13 cellular contexts compared by ENCODE assay signal in the genomic region with DNA sequence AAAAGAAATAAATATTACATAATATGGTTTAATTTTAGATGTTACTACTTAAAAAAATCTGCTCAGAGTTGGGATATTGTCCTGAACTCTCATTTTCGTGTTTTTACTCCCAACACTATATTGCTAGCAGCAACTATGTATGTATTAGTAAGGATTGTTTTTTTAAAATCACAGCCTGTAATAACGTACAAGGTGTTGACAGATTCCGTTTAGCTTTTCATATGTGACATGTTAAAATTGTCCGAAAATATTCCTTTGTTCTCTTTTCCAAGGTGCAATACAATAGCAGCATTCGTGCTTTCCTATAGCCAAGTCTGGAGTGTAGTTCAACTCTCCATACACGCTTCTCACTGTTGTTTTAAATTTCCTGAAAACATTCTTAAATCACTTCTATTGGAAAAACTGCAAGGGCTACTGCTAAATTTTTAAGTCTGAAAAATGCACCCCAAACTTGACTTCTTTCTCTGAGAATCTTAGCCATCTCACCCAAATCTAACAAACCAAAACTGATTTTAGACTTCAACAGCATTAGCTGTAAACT. TPM values are rescaled to one million over a fixed set of nuclear protein-coding genes. Genes with fewer than 3 reads are reported as not detected.
DNase-seq lines count a peak whose midpoint lies in the region; ATAC-seq, FAIRE-seq and TF ChIP-seq lines count a peak whose summit lies in the region.
"Had no signal": no experiment of that assay in that cellular context is flagged by ENCODE, and none has a peak within 500 bp of the region (broad histone marks: within the 10 kb centered on the region; RNA-seq: fewer than 3 reads in every experiment).

No MANE protein-coding gene starts in this region.

- H3K4me3 Mint-ChIP-seq in activated naive CD4-positive, alpha-beta T cell treated with anti-CD3 and anti-CD28 coated beads for 36 hours: no peak overlapping the region

- H3K27ac Mint-ChIP-seq in activated naive CD4-positive, alpha-beta T cell treated with anti-CD3 and anti-CD28 coated beads for 36 hours: peak overlapping the region; percentile 99

- TF ChIP-seq POLR2A in endothelial cell of umbilical vein (IDR thresholded peaks at IDR 0.05; ENCODE audit: low read depth, low read length) (no peak), spleen (IDR thresholded peaks at IDR 0.05) (no peak)

- ATAC-seq in RWPE2 (ENCODE audit: low read depth): no peak
- ATAC-seq: psoas muscle had no signal

- BruUV-seq in endothelial cell of umbilical vein (replicated peaks; lab: Mats Ljungman, UMichigan): no TSS peak

- DNase-seq in activated naive CD4-positive, alpha-beta T cell treated with anti-CD3 and anti-CD28 coated beads for 36 hours: no peak
- DNase-seq in activated naive CD4-positive, alpha-beta T cell (lab: John Stamatoyannopoulos, UW): no peak
- no peak for DNase-seq in RWPE2 (ENCODE audit: low spot score)
- no peak for DNase-seq in endothelial cell of umbilical vein (ENCODE audit: low read depth, low spot score)
- DNase-seq in spleen: no peak
- DNase-seq in effector memory CD4-positive, alpha-beta T cell: no peak
- no peak for DNase-seq in hepatic stellate cell (ENCODE audit: low spot score)
- no peak for DNase-seq in substantia nigra (lab: John Stamatoyannopoulos, UW)
- DNase-seq: activated effector memory CD4-positive, alpha-beta T cell treated with Interleukin-2 at 50 U/mL for 16 hours; MG63; NCI-H524 treated with DMSO at 0.1 percent for 48 hours; psoas muscle had no signal

- intact Hi-C loops in activated naive CD4-positive, alpha-beta T cell treated with anti-CD3 and anti-CD28 coated beads for 36 hours (cut with micrococcal nuclease): loop anchor here (10.0 kb wide), 3 partner anchors 1093 to 1867 kb away; partner anchors contain the start of gene RIPOR2
- intact Hi-C loops in endothelial cell of umbilical vein (cut with micrococcal nuclease) (loop anchor here (5.0 to 10.0 kb wide), 3 partner anchors 527 to 1807 kb away; a partner anchor contains a TSS), spleen (cut with DNase I; ENCODE audit: low total_unique reads) (no loop called here)

- no peaks in the 10 kb centered on the region for H3K9me3 Mint-ChIP-seq in activated naive CD4-positive, alpha-beta T cell treated with anti-CD3 and anti-CD28 coated beads for 36 hours

- no peak for FAIRE-seq in endothelial cell of umbilical vein (lab: Jason Lieb, UNC)
- FAIRE-seq: GM12891 had no signal

- CTCF ChIA-PET in activated naive CD4-positive, alpha-beta T cell treated with anti-CD3 and anti-CD28 coated beads for 36 hours (lab: Charles Lee): interaction anchor here (0.6 to 1.0 kb wide), 3 partner anchors 16 to 789 kb away, joined by 3 read pairs; a partner anchor contains a TSS
- CTCF ChIA-PET in endothelial cell of umbilical vein (lab: Charles Lee): interaction anchor here (1.0 kb wide), 1 partner anchor 68 kb away, joined by 3 read pairs; no protein-coding TSS in a partner anchor

- peak overlapping the region; percentile 11 for H2AFZ ChIP-seq in endothelial cell of umbilical vein (ENCODE audit: low read depth, low read length)

- H3K9me3 ChIP-seq in RWPE2 (ENCODE audit: severe bottlenecking) (no peaks in the 10 kb centered on the region), endothelial cell of umbilical vein (replicated peaks; ENCODE audit: control insufficient read depth, insufficient read depth, low read length) (no peaks in the 10 kb centered on the region), spleen (no peaks in the 10 kb centered on the region)
- no peaks in the 10 kb centered on the region for H3K9me3 ChIP-seq in effector memory CD4-positive, alpha-beta T cell (ENCODE audit: control insufficient read depth, low read length)
- H3K9me3 ChIP-seq: MG63, psoas muscle had no signal

- H3K36me3 ChIP-seq in RWPE2 (ENCODE audit: low read depth) (no peaks in the 10 kb centered on the region), endothelial cell of umbilical vein (ENCODE audit: control insufficient read depth in 2 of 2, extremely low read depth in 1 of 2, insufficient read depth in 2 of 2, low read length in 2 of 2) (no peaks in the 10 kb centered on the region), spleen (no peaks in the 10 kb centered on the region)
- no peaks in the 10 kb centered on the region for H3K36me3 ChIP-seq in effector memory CD4-positive, alpha-beta T cell (ENCODE audit: control insufficient read depth, insufficient read depth, low read length)
- H3K36me3 ChIP-seq: MG63 had no signal

- no peaks in the 10 kb centered on the region for H3K9me1 ChIP-seq in endothelial cell of umbilical vein (replicated peaks; ENCODE audit: control insufficient read depth, extremely low read depth, insufficient read depth, low read length)

- H3K27me3 ChIP-seq in RWPE2 (ENCODE audit: insufficient read depth, poor library complexity, severe bottlenecking) (no peaks in the 10 kb centered on the region), endothelial cell of umbilical vein (ENCODE audit: control insufficient read depth in 2 of 2, insufficient read depth in 2 of 2, low read length in 2 of 2) (no peaks in the 10 kb centered on the region), spleen (replicated peaks in 1 of 7) (no peaks in the 10 kb centered on the region)
- H3K27me3 ChIP-seq in effector memory CD4-positive, alpha-beta T cell (replicated peaks; ENCODE audit: control insufficient read depth, insufficient read depth, low read length, poor library complexity, severe bottlenecking): no peaks in the 10 kb centered on the region
- H3K27me3 ChIP-seq: MG63 had no signal

- 93 to 96% (median 95%) methylated on average over 6 of the region's 6 CpGs for WGBS in spleen, 5 donors

- H3K79me2 ChIP-seq in endothelial cell of umbilical vein (ENCODE audit: control insufficient read depth, insufficient read depth, low read length): no peaks in the 10 kb centered on the region

- H3K27ac ChIP-seq in RWPE2 (ENCODE audit: poor library complexity, severe bottlenecking): peak overlapping the region; percentile 94
- H3K27ac ChIP-seq in endothelial cell of umbilical vein (ENCODE audit: insufficient read depth, low read depth, low read length): no peak overlapping the region
- peak overlapping the region in 6 of 8 donors; percentile 96 to 99 (median 98) for H3K27ac ChIP-seq in spleen
- H3K27ac ChIP-seq in effector memory CD4-positive, alpha-beta T cell (ENCODE audit: insufficient read depth, low read length, poor library complexity, severe bottlenecking): no peak overlapping the region
- H3K27ac ChIP-seq in substantia nigra (ENCODE audit: low read depth, low read length, poor library complexity, severe bottlenecking): no peak overlapping the region

- peaks cover 37% of the 10 kb centered on the region for H3K4me1 Mint-ChIP-seq in activated naive CD4-positive, alpha-beta T cell treated with anti-CD3 and anti-CD28 coated beads for 36 hours (ENCODE audit: low read depth)

- TF ChIP-seq CTCF in RWPE2 (IDR thresholded peaks at IDR 0.05; ENCODE audit: poor library complexity, severe bottlenecking) (no peak), endothelial cell of umbilical vein (IDR thresholded peaks at IDR 0.05; ENCODE audit: extremely low read depth in 1 of 2, insufficient read depth in 1 of 2, low read depth in 1 of 2, low read length in 2 of 2) (no peak), spleen (IDR thresholded peaks at IDR 0.05 in 8 of 11, conservative IDR thresholded peaks at IDR 0.05 in 3 of 11) (no peak)

- H4K20me1 ChIP-seq in endothelial cell of umbilical vein (replicated peaks; ENCODE audit: control insufficient read depth, extremely low read depth, insufficient read depth, low read length): no peaks in the 10 kb centered on the region

- H3K27me3 Mint-ChIP-seq in activated naive CD4-positive, alpha-beta T cell treated with anti-CD3 and anti-CD28 coated beads for 36 hours (ENCODE audit: low read depth): no peaks in the 10 kb centered on the region

- peaks cover 9% of the 10 kb centered on the region for H3K36me3 Mint-ChIP-seq in activated naive CD4-positive, alpha-beta T cell treated with anti-CD3 and anti-CD28 coated beads for 36 hours (ENCODE audit: low read depth)

- dilution Hi-C loops in endothelial cell of umbilical vein (cut with MboI; ENCODE audit: extremely low pct_ligation_motif_present, low sequenced_read_pairs): no loop called here

- peaks cover 16% of the 10 kb centered on the region for H3K4me1 ChIP-seq in RWPE2 (ENCODE audit: insufficient read depth, poor library complexity, severe bottlenecking)
- peaks cover 27% of the 10 kb centered on the region for H3K4me1 ChIP-seq in endothelial cell of umbilical vein (ENCODE audit: control insufficient read depth, extremely low read depth, insufficient read depth, low read length)
- peaks cover 15 to 59% (median 37%) of the 10 kb centered on the region in 6 donors for H3K4me1 ChIP-seq in spleen
- H3K4me1 ChIP-seq in effector memory CD4-positive, alpha-beta T cell (ENCODE audit: control insufficient read depth, insufficient read depth, low read length, poor library complexity, severe bottlenecking): peaks cover 25% of the 10 kb centered on the region

- H3K4me3 ChIP-seq in RWPE2 (ENCODE audit: severe bottlenecking) (no peak overlapping the region), endothelial cell of umbilical vein (replicated peaks in 1 of 3; ENCODE audit: insufficient read depth in 1 of 3, low read depth in 1 of 3, low read length in 3 of 3) (no peak overlapping the region), spleen (no peak overlapping the region)
- no peak overlapping the region for H3K4me3 ChIP-seq in effector memory CD4-positive, alpha-beta T cell (ENCODE audit: insufficient read depth, low read depth, low read length, poor library complexity, severe bottlenecking)

- no peak overlapping the region for H3K4me2 ChIP-seq in endothelial cell of umbilical vein (ENCODE audit: insufficient read depth, low read length)

- H3K9ac ChIP-seq in endothelial cell of umbilical vein (replicated peaks; ENCODE audit: extremely low read depth, insufficient read depth, low read length): no peak overlapping the region

- POLR2A ChIA-PET in endothelial cell of umbilical vein (lab: Charles Lee): no interaction called here

TF ChIP-seq in endothelial cell of umbilical vein, 7 proteins besides CTCF, POLR2A, EP300 and RAD21 (continues in another document):
- TF ChIP-seq EZH2 (IDR thresholded peaks at IDR 0.05; ENCODE audit: borderline replicate concordance, low read depth, low read length, severe bottlenecking) (no peak), MYC (IDR thresholded peaks at IDR 0.05; ENCODE audit: low read depth, low read length) (no peak)

RNA-seq across cellular contexts. Expression of gene HFE, which starts 58.9 kb away (rescaled TPM):
- total RNA-seq in activated naive CD4-positive, alpha-beta T cell treated with anti-CD3 and anti-CD28 coated beads for 36 hours: 1 to 10 TPM in 1 of 2 experiments, under 1 TPM in 1; 0.57 to 1.4 TPM
- total RNA-seq in endothelial cell of umbilical vein: 5.6 and 6.3 TPM in 2 replicates
- polyA plus RNA-seq in endothelial cell of umbilical vein: 5.4 and 8.1 TPM in 2 replicates
- 5.6 and 6.1 TPM in 2 replicates for polyA plus RNA-seq in endothelial cell of umbilical vein (2011; cell fraction: cytosol; rRNA removed)
- polyA plus RNA-seq in endothelial cell of umbilical vein (2011; cell fraction: nucleus; rRNA removed): 8.0 and 9.1 TPM in 2 replicates
- 5.1 and 5.8 TPM in 2 replicates for polyA plus RNA-seq in endothelial cell of umbilical vein (2012)
- polyA minus RNA-seq in endothelial cell of umbilical vein: 8.0 and 18.5 TPM in 2 replicates
- 9.4 TPM for polyA minus RNA-seq in endothelial cell of umbilical vein (2011; cell fraction: cytosol; rRNA and poly(A)+ RNA removed)
- polyA minus RNA-seq in endothelial cell of umbilical vein (2011; cell fraction: nucleus; rRNA and poly(A)+ RNA removed): 3.7 and 3.9 TPM in 2 replicates
- total RNA-seq in spleen: 10 to 100 TPM; 12.4 to 30.3 (median 19.0) TPM
- polyA plus RNA-seq in spleen: 1 to 10 TPM; 2.4 to 3.5 (median 2.8) TPM

Comparison
In these comparisons a context has a peak if more than half of its experiments do, and no peak if none do; other contexts are left out.
1. H3K27ac ChIP-seq: peak in RWPE2 (single experiment) and spleen (6 of 8); none in endothelial cell of umbilical vein (single experiment), effector memory CD4-positive, alpha-beta T cell (single experiment) and substantia nigra (single experiment).